ENCODE assay signal across 16 cellular contexts in genomic region chr12:132419612-132420237, GRCh38.
DNase-seq lines count a peak whose midpoint lies in the region; ATAC-seq, FAIRE-seq and TF ChIP-seq lines count a peak whose summit lies in the region.
"Had no signal": no experiment of that assay in that cellular context is flagged by ENCODE, and none has a peak within 500 bp of the region (broad histone marks: within the 10 kb centered on the region; RNA-seq: fewer than 3 reads in every experiment).

No MANE protein-coding gene starts in this region.

- no peak for TF ChIP-seq CTCF in SK-N-SH (IDR thresholded peaks at IDR 0.05)
- no peak for TF ChIP-seq CTCF in esophagus muscularis mucosa (IDR thresholded peaks at IDR 0.05)

- WGBS in SK-N-SH (ENCODE audit: low lambda C conversion rate), result 29% methylated on average over 19 of the region's 19 CpGs
- WGBS in esophagus muscularis mucosa, result 51% methylated on average over 19 of the region's 19 CpGs

- H2AFZ ChIP-seq in SK-N-SH (ENCODE audit: low read depth), result no peak overlapping the region

- H3K4me1 ChIP-seq in SK-N-SH (ENCODE audit: control insufficient read depth in 1 of 2, insufficient read depth in 2 of 2, low read depth in 1 of 2, low read length in 1 of 2) (no peaks in the 10 kb centered on the region; a peak in 1 of 4 replicates), esophagus muscularis mucosa (peaks cover 4 to 8% (median 7%) of the 10 kb centered on the region in 4 donors)

- TF ChIP-seq POLR2A in esophagus muscularis mucosa (IDR thresholded peaks at IDR 0.05; ENCODE audit: low read depth) (no peak), GM12891 (IDR thresholded peaks at IDR 0.05; ENCODE audit: low read depth, low read length) (no peak)

- no peaks in the 10 kb centered on the region for H4K20me1 ChIP-seq in SK-N-SH (ENCODE audit: insufficient read depth)

- CTCF ChIA-PET in SK-N-SH (lab: Yijun Ruan, JAX), result interaction anchor here (1.2 to 8.2 kb wide), 6 partner anchors 105 to 257 kb away, joined by 3 to 149 read pairs (median 4); no protein-coding TSS in a partner anchor

- ATAC-seq in SK-N-SH treated with all-trans-retinoic acid at 6 μM for 48 hours, result no peak
- no peak for ATAC-seq in HG03442 (IDR thresholded peaks at IDR 0.05; ENCODE audit: unreplicated experiment)

- TF ChIP-seq RAD21 in SK-N-SH (IDR thresholded peaks at IDR 0.05; ENCODE audit: low read length), result no peak

- no peaks in the 10 kb centered on the region for H3K36me3 ChIP-seq in SK-N-SH (replicated peaks in 1 of 2; ENCODE audit: control insufficient read depth in 1 of 2, insufficient read depth in 2 of 2, low read length in 1 of 2)
- H3K36me3 ChIP-seq in esophagus muscularis mucosa, result no peaks in the 10 kb centered on the region

- H3K27me3 ChIP-seq in SK-N-SH (ENCODE audit: insufficient read depth) (peaks cover 75% of the 10 kb centered on the region), esophagus muscularis mucosa (peaks cover 0 to 99% (median 26%) of the 10 kb centered on the region in 4 donors)

- no peaks in the 10 kb centered on the region for H3K79me2 ChIP-seq in SK-N-SH (ENCODE audit: insufficient read depth)

- H3K4me3 ChIP-seq in SK-N-SH (ENCODE audit: low read depth in 2 of 2, low read length in 1 of 2) (no peak overlapping the region), esophagus muscularis mucosa (no peak overlapping the region)
- H3K4me3 ChIP-seq: SK-N-MC had no signal

- TF ChIP-seq EP300 in SK-N-SH (IDR thresholded peaks at IDR 0.05; ENCODE audit: borderline replicate concordance in 1 of 2, low read depth in 1 of 2, low read length in 1 of 2) (no peak), esophagus muscularis mucosa (IDR thresholded peaks at IDR 0.05) (no peak)

- no peak overlapping the region for H3K9ac ChIP-seq in SK-N-SH

- DNase-seq in SK-N-SH (peak; percentile 45), NCI-H2171 treated with DMSO at 0.1 percent for 48 hours (lab: John Stamatoyannopoulos, UW) (peak; percentile 67), left kidney (ENCODE audit: low read depth, low spot score) (peak; percentile 54), esophagus muscularis mucosa (ENCODE audit: extremely low spot score) (no peak), GM12891 (ENCODE audit: insufficient read length, low spot score) (no peak)
- DNase-seq: AML-193; CD8-positive, alpha-beta memory T cell; DMS153; H9; Kasumi-1; NCI-H1417 treated with DMSO at 0.1 percent for 48 hours; NCI-H2029; NCI-H446 had no signal

- no peaks in the 10 kb centered on the region for H3K9me2 ChIP-seq in SK-N-SH

- no peaks in the 10 kb centered on the region for H3F3A ChIP-seq in SK-N-SH (replicated peaks; ENCODE audit: insufficient read depth)

- intact Hi-C loops in esophagus muscularis mucosa (cut with DNase I), result loop anchor here (5.0 kb wide), 2 partner anchors 103 to 267 kb away; no protein-coding TSS in a partner anchor

- no peak overlapping the region for H3K4me2 ChIP-seq in SK-N-SH

- H3K9me3 ChIP-seq in SK-N-SH (no peaks in the 10 kb centered on the region), esophagus muscularis mucosa (no peaks in the 10 kb centered on the region)

- no peak for FAIRE-seq in GM12891 (lab: Jason Lieb, UNC)

- POLR2A ChIA-PET in SK-N-SH (lab: Yijun Ruan, JAX), result no interaction called here

- H3K27ac ChIP-seq in SK-N-SH (ENCODE audit: low read depth in 2 of 2, low read length in 1 of 2) (no peak overlapping the region), esophagus muscularis mucosa (replicated peaks in 1 of 4) (no peak overlapping the region)
- H3K27ac ChIP-seq: SK-N-MC had no signal

TF ChIP-seq in SK-N-SH, 30 proteins besides CTCF, POLR2A, EP300 and RAD21 (continues in another document):
- TF ChIP-seq MXI1 (IDR thresholded peaks at IDR 0.05; ENCODE audit: low read depth, low read length) (no peak), TCF12 (IDR thresholded peaks at IDR 0.05) (no peak), EZH2phosphoT487 (IDR thresholded peaks at IDR 0.05; ENCODE audit: borderline replicate concordance, low read depth) (no peak), FOSL2 (IDR thresholded peaks at IDR 0.05; ENCODE audit: borderline replicate concordance, low read depth) (no peak), FOXJ3 (CRISPR knock-in tag; IDR thresholded peaks at IDR 0.05) (no peak), MAX (IDR thresholded peaks at IDR 0.05; ENCODE audit: low read depth) (no peak), NRF1 (IDR thresholded peaks at IDR 0.05; ENCODE audit: low read depth, low read length) (no peak), YY1 (IDR thresholded peaks at IDR 0.05; ENCODE audit: low read depth) (no peak), GATA2 (CRISPR knock-in tag; IDR thresholded peaks at IDR 0.05) (no peak), ELF1 (IDR thresholded peaks at IDR 0.05) (no peak)

TF ChIP-seq in SK-N-SH treated with all-trans-retinoic acid at 6 μM for 48 hours, 23 proteins besides CTCF, POLR2A, EP300 and RAD21 (continues in another document):
- TF ChIP-seq ISL1 (CRISPR knock-in tag; IDR thresholded peaks at IDR 0.05) (no peak), ZNF565 (CRISPR knock-in tag; conservative IDR thresholded peaks at IDR 0.05; ENCODE audit: low read depth) (no peak), POU6F1 (CRISPR knock-in tag; IDR thresholded peaks at IDR 0.05; ENCODE audit: borderline replicate concordance, low read depth) (no peak), SNAI2 (CRISPR knock-in tag; IDR thresholded peaks at IDR 0.05) (no peak)

TF ChIP-seq in GM12891, 5 proteins besides CTCF, POLR2A, EP300 and RAD21:
- TF ChIP-seq PAX5 (IDR thresholded peaks at IDR 0.05; ENCODE audit: insufficient read depth, low read length, severe bottlenecking) (no peak), POLR2AphosphoS5 (IDR thresholded peaks at IDR 0.05; ENCODE audit: low read depth, low read length) (no peak), TAF1 (IDR thresholded peaks at IDR 0.05; ENCODE audit: low read depth, low read length) (no peak), POU2F2 (IDR thresholded peaks at IDR 0.05; ENCODE audit: low read depth, low read length) (no peak)

Comparison
In these comparisons a context has a peak if more than half of its experiments do, and no peak if none do; other contexts are left out.
1. DNase-seq: peak in SK-N-SH (single experiment), NCI-H2171 treated with DMSO at 0.1 percent for 48 hours (single experiment) and left kidney (single experiment); none in esophagus muscularis mucosa (single experiment) and GM12891 (single experiment).